Comparison of ENCODE assay signal across 29 cellular contexts in genomic region chr5:79186021-79186420, GRCh38.
"Had no signal": no experiment of that assay in that cellular context is flagged by ENCODE, and none has a peak within 500 bp of the region (broad histone marks: within the 10 kb centered on the region; RNA-seq: fewer than 3 reads in every experiment).

No MANE protein-coding gene starts in this region.

- H3K4me3 ChIP-seq: MG63, SJCRH30, SK-N-MC had no signal

- ATAC-seq: activated CD4-positive, alpha-beta T cell treated with anti-CD3 and anti-CD28 coated beads for 36 hours; activated CD4-positive, CD25-positive, alpha-beta regulatory T cell treated with anti-CD3 and anti-CD28 coated beads, Interleukin-2, amount 50 U/mL, for 24 hours; activated CD8-positive, alpha-beta T cell treated with anti-CD3 and anti-CD28 coated beads, Interleukin-2, amount 10 ng/mL, durations not matched to agents 7 days and 5 days; activated naive CD4-positive, alpha-beta T cell treated with anti-CD3 and anti-CD28 coated beads, Interleukin-2, amount 50 U/mL, for 72 hours; activated T-cell treated with anti-CD3 and anti-CD28 coated beads, Interleukin-2, amount 50 U/mL, for 4 hours; Panc1; WTC11 had no signal

- H3K4me1 ChIP-seq: SJCRH30 had no signal

- H3K36me3 ChIP-seq: MG63, SJCRH30 had no signal

- H3K27ac ChIP-seq: SJCRH30, SK-N-MC had no signal

- DNase-seq: activated CD4-positive, alpha-beta T cell treated with anti-CD3 and anti-CD28 coated beads for 36 hours; activated CD4-positive, alpha-beta T cell treated with anti-CD3 and anti-CD28 coated beads, Interleukin-2, amount 10 ng/mL, durations not matched to agents 7 days and 5 days; activated CD4-positive, alpha-beta T cell treated with anti-CD3 and anti-CD28 coated beads, Interleukin-2, amount 50 U/mL, for 48 hours; activated CD8-positive, alpha-beta T cell treated with anti-CD3 and anti-CD28 coated beads, Interleukin-2, amount 10 ng/mL, durations not matched to agents 7 days and 5 days; activated gamma-delta T cell treated with Interleukin-2 at 50 U/mL for 16 hours; activated naive CD4-positive, alpha-beta T cell treated with anti-CD3 and anti-CD28 coated beads for 36 hours; activated T-cell treated with anti-CD3 and anti-CD28 coated beads for 4 hours; activated T-cell treated with anti-CD3 and anti-CD28 coated beads, Interleukin-2, amount 50 U/mL, for 4 hours; anterior cingulate cortex; caudate nucleus; Karpas-422; MG63; NCI-H1048; NCI-H1105 treated with DMSO at 0.1 percent for 48 hours; NCI-H1436; NCI-H1694; NCI-H1930; NCI-H2081 treated with DMSO at 0.1 percent for 48 hours; NCI-H226; NCI-H446 treated with DMSO at 0.1 percent for 48 hours; NCI-H524; NCI-H69; SHP77; SJCRH30 had no signal

- H3K9me3 ChIP-seq: MG63, SJCRH30 had no signal

- H3K27me3 ChIP-seq: MG63, SJCRH30 had no signal
